2 cellular contexts compared by ENCODE assay signal in genomic region chr13:38363746-38364145, GRCh38.
TF ChIP-seq lines count a peak whose summit lies in the region.

No MANE protein-coding gene starts in this region.

TF ChIP-seq in GM12891, 5 proteins besides CTCF, POLR2A, EP300 and RAD21:
- TF ChIP-seq POLR2AphosphoS5 (IDR thresholded peaks at IDR 0.05; ENCODE audit: low read depth, low read length) = peak; percentile 60; the same call in 1 of the 2 replicates

TF ChIP-seq in K562, 482 proteins besides CTCF, POLR2A, EP300 and RAD21:
- TF ChIP-seq POLR2G (IDR thresholded peaks at IDR 0.05; ENCODE audit: low read depth, low read length) = 0 out of 2 replicates have a peak, but pooled peaks have one; percentile 12
